ENCODE assay signal across 9 cellular contexts in the genomic region with DNA sequence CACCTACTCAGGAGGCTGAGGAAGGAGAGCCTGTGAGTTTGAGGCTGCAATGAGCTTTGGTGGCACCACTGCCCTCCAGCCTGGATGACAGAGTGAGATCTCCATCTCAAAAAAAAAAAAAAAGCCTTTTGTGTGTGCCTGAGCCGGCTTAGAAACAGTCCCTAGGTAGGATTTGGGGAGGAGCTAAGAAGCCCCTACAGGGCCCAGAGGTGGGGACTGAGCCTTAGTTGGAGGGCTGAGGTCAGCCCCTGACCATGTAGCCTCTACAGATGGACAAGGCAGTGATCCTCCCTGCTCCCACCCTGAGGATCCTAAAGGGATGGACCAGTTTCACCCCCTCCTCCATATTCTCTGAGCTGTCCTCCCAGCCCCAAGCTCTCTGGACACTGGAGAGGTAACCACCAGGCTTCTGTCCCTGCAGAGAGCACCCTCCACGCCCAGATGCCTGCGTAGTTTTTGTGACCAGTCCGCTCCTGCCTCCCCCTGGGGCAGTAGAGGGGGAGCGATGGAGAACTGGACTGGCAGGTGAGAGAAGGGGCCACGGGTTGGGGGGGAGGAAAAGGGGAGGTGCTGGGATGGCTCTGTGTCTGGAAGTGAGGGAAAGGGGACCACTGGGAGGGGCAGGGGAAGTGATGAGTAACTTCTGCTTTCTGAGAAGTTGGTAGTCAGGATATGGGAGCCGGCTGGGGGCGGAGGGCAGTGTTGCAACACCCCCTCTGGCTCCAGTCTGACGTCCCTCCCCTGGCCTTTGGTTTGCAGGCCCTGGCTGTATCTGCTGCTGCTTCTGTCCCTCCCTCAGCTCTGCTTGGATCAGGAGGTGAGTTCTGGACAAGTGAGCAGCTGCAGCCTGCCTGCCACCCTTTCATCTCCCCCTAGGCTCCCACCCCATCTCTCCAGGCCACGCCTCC. TPM values are rescaled to one million over a fixed set of nuclear protein-coding genes. Genes with fewer than 3 reads are reported as not detected.
DNase-seq lines count a peak whose midpoint lies in the region; ATAC-seq and TF ChIP-seq lines count a peak whose summit lies in the region.
"Had no signal": no experiment of that assay in that cellular context is flagged by ENCODE, and none has a peak within 500 bp of the region (broad histone marks: within the 10 kb centered on the region; RNA-seq: fewer than 3 reads in every experiment).

No MANE protein-coding gene starts in this region.

- peak overlapping the region in 2 of 3 donors; percentile 5 to 48 for H3K4me3 ChIP-seq in breast epithelium

- DNase-seq in AG08396 (ENCODE audit: low spot score) (peak; percentile 91), M059J (ENCODE audit: low read depth) (peak; percentile 83), breast epithelium (ENCODE audit: low spot score in 2 of 2) (peak; percentile 67 to 89), kidney glomerular epithelial cell (lab: John Stamatoyannopoulos, UW) (peak; percentile 38), endothelial cell (ENCODE audit: low spot score) (no peak), NCI-H748 treated with DMSO at 0.1 percent for 48 hours (lab: John Stamatoyannopoulos, UW) (no peak)

- intact Hi-C loops in breast epithelium (cut with DNase I; ENCODE audit: low total_unique reads): no loop called here

- TF ChIP-seq CTCF in breast epithelium (IDR thresholded peaks at IDR 0.05): peak in 1 of 3 donors; percentile 12
- no peak for TF ChIP-seq CTCF in endothelial cell (IDR thresholded peaks at IDR 0.05; ENCODE audit: unreplicated experiment)

- no peaks in the 10 kb centered on the region for H3K36me3 Mint-ChIP-seq in stimulated activated memory B cell treated with anti-CD40 and anti-IgM and Interleukin-4, amounts not matched to agents 10 μg/mL and 1 μg/mL and 100 μg/mL, for 72 hours
- peaks cover 5% of the 10 kb centered on the region for H3K36me3 Mint-ChIP-seq in endothelial cell (ENCODE audit: low read depth, unreplicated experiment)

- peaks cover 12 to 20% of the 10 kb centered on the region in 2 donors for H3K4me1 ChIP-seq in breast epithelium

- no peaks in the 10 kb centered on the region for H3K9me3 Mint-ChIP-seq in stimulated activated memory B cell treated with anti-CD40 and anti-IgM and Interleukin-4, amounts not matched to agents 10 μg/mL and 1 μg/mL and 100 μg/mL, for 72 hours
- no peaks in the 10 kb centered on the region for H3K9me3 Mint-ChIP-seq in endothelial cell (ENCODE audit: unreplicated experiment)

- no peaks in the 10 kb centered on the region for H3K9me3 ChIP-seq in breast epithelium

- no peak for ATAC-seq in stimulated activated memory B cell treated with anti-CD40 and anti-IgM and Interleukin-4, amounts not matched to agents 10 μg/mL and 1 μg/mL and 100 μg/mL, for 72 hours
- no peak for ATAC-seq in HG02678 (IDR thresholded peaks at IDR 0.05; ENCODE audit: unreplicated experiment)

- H3K27me3 ChIP-seq in breast epithelium: no peaks in the 10 kb centered on the region

- peak overlapping the region; percentile 84 to 97 for H3K27ac ChIP-seq in breast epithelium

- no peaks in the 10 kb centered on the region for H3K36me3 ChIP-seq in breast epithelium

- H3K27me3 Mint-ChIP-seq in stimulated activated memory B cell treated with anti-CD40 and anti-IgM and Interleukin-4, amounts not matched to agents 10 μg/mL and 1 μg/mL and 100 μg/mL, for 72 hours: peaks cover 8% of the 10 kb centered on the region
- H3K27me3 Mint-ChIP-seq in endothelial cell (ENCODE audit: unreplicated experiment): peaks cover 21% of the 10 kb centered on the region

- peak overlapping the region; percentile 30 for H3K27ac Mint-ChIP-seq in stimulated activated memory B cell treated with anti-CD40 and anti-IgM and Interleukin-4, amounts not matched to agents 10 μg/mL and 1 μg/mL and 100 μg/mL, for 72 hours
- no peak overlapping the region for H3K27ac Mint-ChIP-seq in endothelial cell (ENCODE audit: unreplicated experiment)

- TF ChIP-seq POLR2A in breast epithelium (IDR thresholded peaks at IDR 0.05): no peak

- H3K4me1 Mint-ChIP-seq in stimulated activated memory B cell treated with anti-CD40 and anti-IgM and Interleukin-4, amounts not matched to agents 10 μg/mL and 1 μg/mL and 100 μg/mL, for 72 hours: peaks cover 39% of the 10 kb centered on the region
- peaks cover 3% of the 10 kb centered on the region for H3K4me1 Mint-ChIP-seq in endothelial cell (ENCODE audit: unreplicated experiment)

- no peak overlapping the region for H3K4me3 Mint-ChIP-seq in stimulated activated memory B cell treated with anti-CD40 and anti-IgM and Interleukin-4, amounts not matched to agents 10 μg/mL and 1 μg/mL and 100 μg/mL, for 72 hours
- H3K4me3 Mint-ChIP-seq in endothelial cell (ENCODE audit: unreplicated experiment): no peak overlapping the region

RNA-seq across cellular contexts. Expression of a gene that starts 2.8 kb away (rescaled TPM):
- 1.2 and 2.0 TPM in 2 replicates for total RNA-seq in M059J (2014; rRNA removed; shearing (Covaris generic))
- total RNA-seq in breast epithelium (10 to 100 TPM; 11.3 to 31.8 (median 30.2) TPM), endothelial cell (ENCODE audit: unreplicated experiment) (0.36 TPM)
- total RNA-seq: activated CD8-positive, alpha-beta memory T cell treated with anti-CD3 and anti-CD28 coated beads for 36 hours had no signal

RNA-seq across cellular contexts. Expression of a gene that starts 27.4 kb away (rescaled TPM):
- 130 and 216 TPM in 2 replicates for total RNA-seq in M059J (2014; rRNA removed; shearing (Covaris generic))
- total RNA-seq in breast epithelium (100 to 1,000 TPM; 257 to 535 (median 333) TPM), endothelial cell (ENCODE audit: unreplicated experiment) (193 TPM)

RNA-seq across cellular contexts. Expression of a gene that starts 36.5 kb away (rescaled TPM):
- total RNA-seq in M059J (2014; rRNA removed; shearing (Covaris generic)): not detected in 2 replicates
- total RNA-seq in breast epithelium (1 to 10 TPM in 1 of 3 donors, not detected in 2; 2.2 TPM), endothelial cell (ENCODE audit: unreplicated experiment) (1.2 TPM)

RNA-seq across cellular contexts. Expression of a gene that starts 44.1 kb away (rescaled TPM):
- total RNA-seq in M059J (2014; rRNA removed; shearing (Covaris generic)): 50.2 and 55.8 TPM in 2 replicates
- total RNA-seq in breast epithelium: 10 to 100 TPM in 2 of 3 donors, 1 to 10 TPM in 1; 4.0 to 53.3 (median 10.2) TPM
- total RNA-seq in endothelial cell (ENCODE audit: unreplicated experiment): 637 TPM

Comparison
In these comparisons a context has a peak if more than half of its experiments do, and no peak if none do; other contexts are left out.
1. DNase-seq: peak in AG08396 (single experiment), M059J (single experiment), breast epithelium (2 of 2) and kidney glomerular epithelial cell (single experiment); none in endothelial cell (single experiment) and NCI-H748 treated with DMSO at 0.1 percent for 48 hours (single experiment).